14 cellular contexts compared by ENCODE assay signal in genomic region chr12:11500861-11501230, GRCh38.
A peak's percentile ranks its signal among the peaks of the same experiment; 100 is the strongest.
DNase-seq lines count a peak whose midpoint lies in the region; ATAC-seq, FAIRE-seq and TF ChIP-seq lines count a peak whose summit lies in the region.
"Had no signal": no experiment of that assay in that cellular context is flagged by ENCODE, and none has a peak within 500 bp of the region (broad histone marks: within the 10 kb centered on the region; RNA-seq: fewer than 3 reads in every experiment).

No MANE protein-coding gene starts in this region.

- H4K20me1 ChIP-seq in GM23248 (ENCODE audit: insufficient read depth) (no peaks in the 10 kb centered on the region), hepatocyte (ENCODE audit: insufficient read depth, poor library complexity, severe bottlenecking) (no peaks in the 10 kb centered on the region), H9 (ENCODE audit: control insufficient read depth, insufficient read depth, insufficient read length) (no peaks in the 10 kb centered on the region)

- no peak overlapping the region for H3K4ac ChIP-seq in H9 (ENCODE audit: low read depth, low read length)

- H2BK5ac ChIP-seq in H9 (ENCODE audit: insufficient read length, low read length), result no peak overlapping the region

- WGBS in A549 (ENCODE audit: missing lambda C conversion rate), result 31% methylated on average over 11 of the region's 14 CpGs
- WGBS in GM23248 (ENCODE audit: low coverage in 1 of 2, low lambda C conversion rate in 2 of 2, missing lambda C conversion rate in 2 of 2), 2 experiments, result 18 to 23% methylated on average over 13 to 14 of the region's 14 CpGs
- 28% methylated on average over 14 of the region's 14 CpGs for WGBS in hepatocyte (ENCODE audit: low lambda C conversion rate, missing lambda C conversion rate)
- WGBS in H9 (ENCODE audit: extremely low coverage, insufficient read length, low lambda C conversion rate), result 100% methylated on average over 1 of the region's 14 CpGs

- H3K27ac ChIP-seq in A549, result no peak overlapping the region
- peak overlapping the region; percentile 85 for H3K27ac ChIP-seq in angular gyrus (ENCODE audit: low read depth, low read length)
- no peak overlapping the region for H3K27ac ChIP-seq in GM23248
- H3K27ac ChIP-seq in hepatocyte, result no peak overlapping the region
- no peak overlapping the region for H3K27ac ChIP-seq in H9 (ENCODE audit: insufficient read length, low read depth, low read length)
- H3K27ac ChIP-seq: 22Rv1; BLaER1 treated with 17β-estradiol and CSF1 and Interleukin-3, amounts not matched to agents 10 nM and 100 nM had no signal

- no peak overlapping the region for H2AK5ac ChIP-seq in H9 (ENCODE audit: insufficient read length, low read length)

- no peak overlapping the region for H4K91ac ChIP-seq in H9 (ENCODE audit: insufficient read length, low read depth, low read length)

- H3K9me3 ChIP-seq in A549, result 0 out of 3 replicates have a peak, but pooled peaks cover 10% of the 10 kb centered on the region
- H3K9me3 ChIP-seq in GM23248 (ENCODE audit: low read depth), result no peaks in the 10 kb centered on the region
- no peaks in the 10 kb centered on the region for H3K9me3 ChIP-seq in hepatocyte (ENCODE audit: low read depth)
- H3K9me3 ChIP-seq in H9 (ENCODE audit: control insufficient read depth, low read depth, low read length), result no peaks in the 10 kb centered on the region

- H3K9ac ChIP-seq in GM23248, result no peak overlapping the region
- no peak overlapping the region for H3K9ac ChIP-seq in H9 (ENCODE audit: extremely low read depth, insufficient read length, low read length)
- H3K9ac ChIP-seq: BLaER1 treated with 17β-estradiol and CSF1 and Interleukin-3, amounts not matched to agents 10 nM and 100 nM had no signal

- H3K23ac ChIP-seq in H9 (ENCODE audit: insufficient read length, low read depth, low read length), result no peak overlapping the region

- H2BK120ac ChIP-seq in H9 (ENCODE audit: low read depth, low read length, poor library complexity, severe bottlenecking), result no peak overlapping the region

- no peaks in the 10 kb centered on the region for H3K23me2 ChIP-seq in H9 (ENCODE audit: insufficient read length, low read depth, low read length, poor library complexity, severe bottlenecking)

- H3K4me1 Mint-ChIP-seq in glutamatergic neuron (ENCODE audit: low read depth, unreplicated experiment), result peaks cover 1% of the 10 kb centered on the region
- H3K4me1 Mint-ChIP-seq in H9, result peaks cover 8 to 10% of the 10 kb centered on the region in 2 experiments

- no peak overlapping the region for H3K14ac ChIP-seq in H9 (ENCODE audit: insufficient read depth, low read length)

- peak; percentile 35 for DNase-seq in NCI-H1092 treated with DMSO at 0.1 percent for 48 hours (lab: John Stamatoyannopoulos, UW)
- no peak for DNase-seq in NCI-H1092 (lab: John Stamatoyannopoulos, UW)
- no peak for DNase-seq in A549 (ENCODE audit: low read depth in 1 of 2, low spot score in 1 of 2)
- no peak for DNase-seq in glutamatergic neuron
- no peak for DNase-seq in GM23248
- DNase-seq in hepatocyte (ENCODE audit: low spot score), result no peak
- DNase-seq in H9, result no peak
- DNase-seq: GF-D8, MV-4-11, NCI-H1694 treated with DMSO at 0.1 percent for 48 hours, NCI-H2171 had no signal

- H4K8ac ChIP-seq in H9 (replicated peaks; ENCODE audit: insufficient read length, low read depth, low read length), result no peak overlapping the region

- no peak overlapping the region for H3T11ph ChIP-seq in H9 (ENCODE audit: low read length)

- H2AFZ ChIP-seq in GM23248, result no peak overlapping the region
- no peak overlapping the region for H2AFZ ChIP-seq in hepatocyte
- no peak overlapping the region for H2AFZ ChIP-seq in H9 (ENCODE audit: low read length)

- no peak overlapping the region for H4K5ac ChIP-seq in H9 (ENCODE audit: insufficient read length, low read depth, low read length)

- H3K4me2 ChIP-seq in A549, result peak overlapping the region; percentile 34; the same call in 1 of the 3 replicates
- H3K4me2 ChIP-seq in GM23248 (ENCODE audit: unreplicated experiment), result no peak overlapping the region
- no peak overlapping the region for H3K4me2 ChIP-seq in hepatocyte
- H3K4me2 ChIP-seq in H9 (ENCODE audit: insufficient read depth, insufficient read length, low read length), result no peak overlapping the region

- H3K9me2 ChIP-seq in GM23248 (ENCODE audit: insufficient read depth) (no peaks in the 10 kb centered on the region), hepatocyte (replicated peaks; ENCODE audit: insufficient read depth) (no peaks in the 10 kb centered on the region)

- no peaks in the 10 kb centered on the region for H3K79me2 ChIP-seq in GM23248 (ENCODE audit: insufficient read depth)
- no peaks in the 10 kb centered on the region for H3K79me2 ChIP-seq in hepatocyte
- no peaks in the 10 kb centered on the region for H3K79me2 ChIP-seq in H9 (ENCODE audit: insufficient read depth, low read length)

- no peaks in the 10 kb centered on the region for H3F3A ChIP-seq in GM23248 (ENCODE audit: insufficient read depth)

- no peak overlapping the region for H3K56ac ChIP-seq in H9 (ENCODE audit: insufficient read length, low read depth, low read length)

- ATAC-seq in A549, result peak in 1 of 2 experiments; percentile 17; a peak in 1 of 6 replicates

- H3K9me3 Mint-ChIP-seq in glutamatergic neuron (ENCODE audit: unreplicated experiment), result peaks cover 7% of the 10 kb centered on the region
- H3K9me3 Mint-ChIP-seq in H9, result no peaks in the 10 kb centered on the region; a peak in 2 of 5 replicates

- H3K27ac Mint-ChIP-seq in glutamatergic neuron (ENCODE audit: unreplicated experiment), result no peak overlapping the region
- H3K27ac Mint-ChIP-seq in H9, result no peak overlapping the region

- H3K4me1 ChIP-seq in A549 (no peaks in the 10 kb centered on the region), GM23248 (ENCODE audit: insufficient read depth) (no peaks in the 10 kb centered on the region), hepatocyte (ENCODE audit: insufficient read depth) (peaks cover 4% of the 10 kb centered on the region), H9 (ENCODE audit: insufficient read depth, low read length) (no peaks in the 10 kb centered on the region)

- no peak overlapping the region for H2BK12ac ChIP-seq in H9 (ENCODE audit: insufficient read length, low read depth, low read length)

- TF ChIP-seq RAD21 in A549 (conservative IDR thresholded peaks at IDR 0.05 in 1 of 2, IDR thresholded peaks at IDR 0.05 in 1 of 2), result no peak

- FAIRE-seq in A549 (lab: Jason Lieb, UNC), result no peak

- POLR2A ChIA-PET in A549 (lab: Yijun Ruan, JAX), result no interaction called here

- no peaks in the 10 kb centered on the region for H3K79me1 ChIP-seq in H9 (ENCODE audit: insufficient read depth, low read depth, low read length, poor library complexity, severe bottlenecking)

- peaks cover 16% of the 10 kb centered on the region for H3K27me3 Mint-ChIP-seq in glutamatergic neuron (ENCODE audit: unreplicated experiment)
- peaks cover 61% of the 10 kb centered on the region for H3K27me3 Mint-ChIP-seq in H9 (ENCODE audit: low read depth)

- H2BK15ac ChIP-seq in H9 (ENCODE audit: low read depth, low read length), result no peak overlapping the region

- H3K4me3 ChIP-seq in A549, result no peak overlapping the region
- H3K4me3 ChIP-seq in GM23248, result no peak overlapping the region
- no peak overlapping the region for H3K4me3 ChIP-seq in hepatocyte
- H3K4me3 ChIP-seq: BLaER1 treated with 17β-estradiol and CSF1 and Interleukin-3, amounts not matched to agents 10 nM and 100 nM had no signal

- H3K36me3 Mint-ChIP-seq in glutamatergic neuron (ENCODE audit: unreplicated experiment) (peaks cover 8% of the 10 kb centered on the region), H9 (ENCODE audit: insufficient read depth in 1 of 3, low read depth in 3 of 3) (no peaks in the 10 kb centered on the region)

- TF ChIP-seq CTCF in A549 (IDR thresholded peaks at IDR 0.05) (no peak), glutamatergic neuron (IDR thresholded peaks at IDR 0.05; ENCODE audit: partially characterized antibody, unreplicated experiment) (no peak), hepatocyte (IDR thresholded peaks at IDR 0.05; ENCODE audit: poor library complexity) (no peak), H9 (conservative IDR thresholded peaks at IDR 0.05) (no peak)

- H3K4me3 Mint-ChIP-seq in glutamatergic neuron (ENCODE audit: unreplicated experiment) (peak overlapping the region; percentile 85), H9 (peak overlapping the region in 1 of 2 experiments; percentile 37; a peak in 3 of 5 replicates)

- peaks cover 13% of the 10 kb centered on the region; the same call in 1 of the 2 replicates for H3K27me3 ChIP-seq in GM23248 (replicated peaks; ENCODE audit: insufficient read depth)
- peaks cover 4% of the 10 kb centered on the region for H3K27me3 ChIP-seq in hepatocyte
- H3K27me3 ChIP-seq in H9 (ENCODE audit: insufficient read depth, low read length), result no peaks in the 10 kb centered on the region; the same call in 1 of the 2 replicates
- H3K27me3 ChIP-seq: BLaER1 treated with 17β-estradiol and CSF1 and Interleukin-3, amounts not matched to agents 10 nM and 100 nM had no signal

- TF ChIP-seq EP300 in A549 (IDR thresholded peaks at IDR 0.05), result no peak

- in situ Hi-C loops in GM23248 (cut with MboI), result no loop called here

- no peak overlapping the region for H2BK20ac ChIP-seq in H9 (ENCODE audit: low read depth, low read length, poor library complexity, severe bottlenecking)

- no peak for TF ChIP-seq POLR2A in A549 (IDR thresholded peaks at IDR 0.05; ENCODE audit: low read length)

- no peak overlapping the region for H3K18ac ChIP-seq in H9 (ENCODE audit: insufficient read length, low read depth, low read length)

- H3K36me3 ChIP-seq in GM23248 (ENCODE audit: low read depth) (no peaks in the 10 kb centered on the region), hepatocyte (replicated peaks; ENCODE audit: insufficient read depth, low read depth) (no peaks in the 10 kb centered on the region)
- H3K36me3 ChIP-seq: BLaER1 treated with 17β-estradiol and CSF1 and Interleukin-3, amounts not matched to agents 10 nM and 100 nM had no signal

- CTCF ChIA-PET in A549 (lab: Yijun Ruan, JAX), result interaction anchor here (0.6 to 1.0 kb wide), 3 partner anchors 9 to 18 kb away, joined by 3 to 5 read pairs (median 3); no protein-coding TSS in a partner anchor

TF ChIP-seq in A549, 52 proteins besides CTCF, POLR2A, EP300 and RAD21 (continues in another document):
- no peak for TF ChIP-seq HES2 (IDR thresholded peaks at IDR 0.05)
